Comparison of ENCODE assay signal across 18 cellular contexts in genomic region chr18:22539045-22539444, GRCh38.
DNase-seq lines count a peak whose midpoint lies in the region; ATAC-seq and TF ChIP-seq lines count a peak whose summit lies in the region.
"Had no signal": no experiment of that assay in that cellular context is flagged by ENCODE, and none has a peak within 500 bp of the region (broad histone marks: within the 10 kb centered on the region; RNA-seq: fewer than 3 reads in every experiment).

No MANE protein-coding gene starts in this region.

- no peaks in the 10 kb centered on the region for H3K9me3 ChIP-seq in left ventricle myocardium inferior (replicated peaks)
- no peaks in the 10 kb centered on the region for H3K9me3 ChIP-seq in aorta (ENCODE audit: control insufficient read depth, low read length)
- H3K9me3 ChIP-seq: BLaER1 had no signal

- no peaks in the 10 kb centered on the region for H3K36me3 Mint-ChIP-seq in activated T-cell treated with anti-CD3 and anti-CD28 coated beads, Interleukin-2, amount 50 U/mL, for 4 hours (ENCODE audit: insufficient read depth)

- no peaks in the 10 kb centered on the region for H3K4me1 Mint-ChIP-seq in activated T-cell treated with anti-CD3 and anti-CD28 coated beads, Interleukin-2, amount 50 U/mL, for 4 hours (ENCODE audit: low read depth)

- H3K4me3 ChIP-seq in coronary artery (no peak overlapping the region), left ventricle myocardium inferior (no peak overlapping the region), aorta (ENCODE audit: low read length in 2 of 2) (no peak overlapping the region)
- H3K4me3 ChIP-seq: BLaER1 had no signal

- DNase-seq in coronary artery (ENCODE audit: low spot score) (peak; percentile 69), left ventricle myocardium inferior (peak; percentile 70), sciatic nerve (ENCODE audit: low spot score) (no peak), aorta (peak; percentile 61 to 77)
- DNase-seq in activated T-cell treated with anti-CD3 and anti-CD28 coated beads, Interleukin-2, amount 50 U/mL, for 4 hours, result no peak
- DNase-seq: GF-D8, HCEC 1CT, Karpas-422, MM.1S, NCI-H1105, NCI-H187, NCI-H2171 treated with DMSO at 0.1 percent for 48 hours, NCI-H774, SHP77 had no signal

- H3K27me3 Mint-ChIP-seq in activated T-cell treated with anti-CD3 and anti-CD28 coated beads, Interleukin-2, amount 50 U/mL, for 4 hours (ENCODE audit: low read depth), result no peaks in the 10 kb centered on the region

- H3K27ac ChIP-seq in coronary artery (peak overlapping the region; percentile 14 to 56), left ventricle myocardium inferior (replicated peaks) (peak overlapping the region; percentile 73), aorta (ENCODE audit: low read depth in 1 of 2, low read length in 2 of 2) (no peak overlapping the region)
- H3K27ac ChIP-seq: BLaER1 had no signal

- H3K4me3 Mint-ChIP-seq in activated T-cell treated with anti-CD3 and anti-CD28 coated beads, Interleukin-2, amount 50 U/mL, for 4 hours, result no peak overlapping the region

- TF ChIP-seq CTCF in coronary artery (IDR thresholded peaks at IDR 0.05) (no peak), left ventricle myocardium inferior (IDR thresholded peaks at IDR 0.05; ENCODE audit: borderline replicate concordance) (no peak)

- peaks cover 3% of the 10 kb centered on the region for H3K9me3 Mint-ChIP-seq in activated T-cell treated with anti-CD3 and anti-CD28 coated beads, Interleukin-2, amount 50 U/mL, for 4 hours

- intact Hi-C loops in left ventricle myocardium inferior (cut with micrococcal nuclease), result no loop called here
- intact Hi-C loops in sciatic nerve (cut with DNase I), result no loop called here
- intact Hi-C loops in aorta (cut with DNase I), result no loop called here

- H3K27me3 ChIP-seq in left ventricle myocardium inferior (ENCODE audit: low read depth) (no peaks in the 10 kb centered on the region), aorta (ENCODE audit: control insufficient read depth in 1 of 2, insufficient read depth in 2 of 2, low read length in 1 of 2) (no peaks in the 10 kb centered on the region)
- H3K27me3 ChIP-seq: BLaER1 had no signal

- no peaks in the 10 kb centered on the region for H3K36me3 ChIP-seq in left ventricle myocardium inferior
- no peaks in the 10 kb centered on the region for H3K36me3 ChIP-seq in aorta (ENCODE audit: control insufficient read depth in 1 of 2, insufficient read depth in 2 of 2, low read length in 1 of 2)
- H3K36me3 ChIP-seq: BLaER1 had no signal

- H3K4me1 ChIP-seq in left ventricle myocardium inferior, result peaks cover 28% of the 10 kb centered on the region
- H3K4me1 ChIP-seq in aorta (ENCODE audit: control insufficient read depth in 1 of 2, insufficient read depth in 2 of 2, low read length in 2 of 2), result peaks cover 4 to 7% of the 10 kb centered on the region in 2 donors
- H3K4me1 ChIP-seq: BLaER1 had no signal

- ATAC-seq in sciatic nerve (peak; percentile 78), aorta (ENCODE audit: low FRiP score) (peak; percentile 81), GM21576 (IDR thresholded peaks at IDR 0.05; ENCODE audit: unreplicated experiment) (no peak), GM18868 (IDR thresholded peaks at IDR 0.05; ENCODE audit: unreplicated experiment) (no peak)
- no peak for ATAC-seq in activated T-cell treated with anti-CD3 and anti-CD28 coated beads, Interleukin-2, amount 50 U/mL, for 4 hours
- ATAC-seq: Panc1 had no signal

- 70 to 76% methylated on average over 3 of the region's 3 CpGs for WGBS in aorta, 2 donors

Comparison
In these comparisons a context has a peak if more than half of its experiments do, and no peak if none do; other contexts are left out.
1. DNase-seq: peak in coronary artery (single experiment), left ventricle myocardium inferior (single experiment) and aorta (2 of 2); none in sciatic nerve (single experiment) and activated T-cell treated with anti-CD3 and anti-CD28 coated beads, Interleukin-2, amount 50 U/mL, for 4 hours (single experiment).
2. H3K27ac ChIP-seq: peak in coronary artery (2 of 2) and left ventricle myocardium inferior (single experiment); none in aorta (0 of 2).
3. ATAC-seq: peak in sciatic nerve (single experiment) and aorta (single experiment); none in activated T-cell treated with anti-CD3 and anti-CD28 coated beads, Interleukin-2, amount 50 U/mL, for 4 hours (0 of 2), GM21576 (single experiment) and GM18868 (single experiment).